15 cellular contexts compared by ENCODE assay signal in genomic region chr1:109444376-109444775, GRCh38. TPM values are rescaled to one million over a fixed set of nuclear protein-coding genes. Genes with fewer than 3 reads are reported as not detected.
A peak's percentile ranks its signal among the peaks of the same experiment; 100 is the strongest.
DNase-seq lines count a peak whose midpoint lies in the region; ATAC-seq and TF ChIP-seq lines count a peak whose summit lies in the region.
"Had no signal": no experiment of that assay in that cellular context is flagged by ENCODE, and none has a peak within 500 bp of the region (broad histone marks: within the 10 kb centered on the region; RNA-seq: fewer than 3 reads in every experiment).

No MANE protein-coding gene starts in this region.

- H3K4me1 ChIP-seq in foreskin keratinocyte = no peaks in the 10 kb centered on the region

- peaks cover 79% of the 10 kb centered on the region for H3K27me3 ChIP-seq in foreskin keratinocyte

- TF ChIP-seq CTCF in foreskin keratinocyte (conservative IDR thresholded peaks at IDR 0.05) = no peak

- H3K27ac ChIP-seq in foreskin keratinocyte = no peak overlapping the region
- H3K27ac ChIP-seq: PC-9 had no signal

- ATAC-seq in foreskin keratinocyte = no peak
- ATAC-seq in Right ventricle myocardium inferior = no peak
- ATAC-seq: HCT116 had no signal

- peak; percentile 30 for DNase-seq in NCI-H82 (lab: John Stamatoyannopoulos, UW)
- no peak for DNase-seq in NCI-H82 treated with DMSO at 0.1 percent for 48 hours (lab: John Stamatoyannopoulos, UW; ENCODE audit: unreplicated experiment)
- peak; percentile 59 for DNase-seq in RPMI7951 (ENCODE audit: low read depth)
- DNase-seq in fibroblast of peridontal ligament (ENCODE audit: extremely low read depth) = peak; percentile 33
- no peak for DNase-seq in foreskin keratinocyte
- DNase-seq in Right ventricle myocardium inferior (ENCODE audit: missing footprints) = no peak
- DNase-seq: COR-L47, DMS153, NCI-H146, NCI-H2081 treated with DMSO at 0.1 percent for 48 hours, NCI-H526, PC-9 had no signal

- intact Hi-C loops in Right ventricle myocardium inferior (cut with DNase I) = no loop called here

RNA-seq across cellular contexts. Expression of gene PSMA5, which starts 18.1 kb away (rescaled TPM):
- 99.8 and 126 TPM in 2 replicates for total RNA-seq in RPMI7951 (2014; rRNA removed; shearing (Covaris generic))
- 101 and 108 TPM in 2 replicates for total RNA-seq in foreskin keratinocyte
- polyA plus RNA-seq in foreskin keratinocyte = 130 and 138 TPM in 2 replicates
- total RNA-seq in Right ventricle myocardium inferior = 62.4 TPM

RNA-seq across cellular contexts. Expression of gene SYPL2, which starts 22.0 kb away (rescaled TPM):
- 0.96 and 1.6 TPM in 2 replicates for total RNA-seq in RPMI7951 (2014; rRNA removed; shearing (Covaris generic))
- total RNA-seq in foreskin keratinocyte (not detected in 2 replicates), Right ventricle myocardium inferior (33.0 TPM)
- not detected in 2 replicates for polyA plus RNA-seq in foreskin keratinocyte
- total RNA-seq: A172, HT-29 had no signal

RNA-seq across cellular contexts. Expression of gene ATXN7L2, which starts 39.3 kb away (rescaled TPM):
- total RNA-seq in RPMI7951 (2014; rRNA removed; shearing (Covaris generic)) = 2.2 and 3.0 TPM in 2 replicates
- total RNA-seq in foreskin keratinocyte = 3.4 and 4.6 TPM in 2 replicates
- 4.0 and 4.2 TPM in 2 replicates for polyA plus RNA-seq in foreskin keratinocyte
- total RNA-seq in Right ventricle myocardium inferior = 2.5 TPM

RNA-seq across cellular contexts. Expression of gene SORT1, which starts 46.7 kb away (rescaled TPM):
- 15.4 and 22.5 TPM in 2 replicates for total RNA-seq in RPMI7951 (2014; rRNA removed; shearing (Covaris generic))
- total RNA-seq in foreskin keratinocyte = 0.61 and 0.88 TPM in 2 replicates
- 0.26 and 0.32 TPM in 2 replicates for polyA plus RNA-seq in foreskin keratinocyte
- total RNA-seq in Right ventricle myocardium inferior = 121 TPM

RNA-seq across cellular contexts. Expression of gene CYB561D1, which starts 49.5 kb away (rescaled TPM):
- total RNA-seq in RPMI7951 (2014; rRNA removed; shearing (Covaris generic)) = 4.0 and 4.8 TPM in 2 replicates
- total RNA-seq in foreskin keratinocyte (5.2 and 6.5 TPM in 2 replicates), Right ventricle myocardium inferior (5.8 TPM)
- polyA plus RNA-seq in foreskin keratinocyte = 2.4 and 2.6 TPM in 2 replicates

Comparison
In these comparisons a context has a peak if more than half of its experiments do, and no peak if none do; other contexts are left out.
1. DNase-seq: peak in NCI-H82 (single experiment), RPMI7951 (single experiment) and fibroblast of peridontal ligament (single experiment); none in NCI-H82 treated with DMSO at 0.1 percent for 48 hours (single experiment), foreskin keratinocyte (0 of 2) and Right ventricle myocardium inferior (single experiment).
2. RNA of gene SYPL2, which starts 22.0 kb away (total RNA-seq): 33.0 TPM in Right ventricle myocardium inferior (single experiment); 0.96 to 1.6 TPM in RPMI7951 and not detected in foreskin keratinocyte; every median in the first group is over 10 times any median in the second.